ENCODE assay signal across 20 cellular contexts in the genomic region with DNA sequence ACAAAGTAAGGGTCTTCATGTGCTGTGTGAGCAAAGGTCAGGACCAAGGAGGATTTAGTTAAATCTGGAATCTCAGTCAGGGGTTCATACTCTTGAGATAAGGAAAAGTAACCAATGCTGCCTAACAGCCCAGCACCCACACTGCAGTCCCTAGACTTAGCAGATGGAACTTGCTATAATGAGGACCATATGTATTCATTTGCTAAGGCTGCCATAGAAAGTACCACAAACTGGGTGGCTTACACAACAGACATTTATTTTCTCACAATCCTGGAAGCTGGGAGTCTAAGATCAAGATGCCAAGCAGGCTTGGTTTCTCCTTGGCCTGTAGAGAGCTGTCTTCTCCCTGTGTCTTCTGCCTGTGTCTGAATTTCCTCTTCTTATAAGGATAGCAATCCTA. TPM values are rescaled to one million over a fixed set of nuclear protein-coding genes. Genes with fewer than 3 reads are reported as not detected.
"Had no signal": no experiment of that assay in that cellular context is flagged by ENCODE, and none has a peak within 500 bp of the region (broad histone marks: within the 10 kb centered on the region; RNA-seq: fewer than 3 reads in every experiment).

No MANE protein-coding gene starts in this region.

- H3K27me3 ChIP-seq: hepatocyte, ovary, uterus had no signal

- H3K4me1 ChIP-seq: uterus had no signal

- DNase-seq: activated CD4-positive, alpha-beta memory T cell treated with anti-CD3 and anti-CD28 coated beads, Interleukin-2, amount 10 ng/mL, durations not matched to agents 7 days and 5 days; activated CD4-positive, alpha-beta T cell treated with anti-CD3 and anti-CD28 coated beads for 1 hour; activated gamma-delta T cell; activated naive CD8-positive, alpha-beta T cell treated with anti-CD3 and anti-CD28 coated beads for 36 hours; activated T-cell treated with anti-CD3 and anti-CD28 coated beads, Interleukin-2, amount 50 U/mL, for 48 hours; aorta; dorsolateral prefrontal cortex; ovary; stimulated activated CD4-positive, alpha-beta T cell treated with anti-CD3 and anti-CD28 coated beads, Interleukin-4, amount 100 ng/mL, for 1 hour; stimulated activated CD8-positive, alpha-beta memory T cell treated with anti-CD3 and anti-CD28 coated beads, Interleukin-4, amount 100 ng/mL, for 48 hours; T-helper 9 cell; uterus had no signal

- H3K27ac ChIP-seq: dorsolateral prefrontal cortex, hepatocyte, ovary, thoracic aorta, uterus had no signal

- H3K9me3 ChIP-seq: ovary, uterus had no signal

- ATAC-seq: esophagus mucosa had no signal

- H3K4me3 Mint-ChIP-seq: activated CD4-positive, alpha-beta memory T cell treated with anti-CD3 and anti-CD28 coated beads, Interleukin-2, amount 10 ng/mL, durations not matched to agents 7 days and 5 days; activated naive CD8-positive, alpha-beta T cell treated with anti-CD3 and anti-CD28 coated beads for 36 hours; neural crest cell; stimulated activated naive CD8-positive, alpha-beta T cell treated with anti-CD3 and anti-CD28 coated beads, Interleukin-15, Interleukin-2, amounts not matched to agents 100 ng/mL and 50 ng/mL, for 24 hours had no signal

- H3K4me3 ChIP-seq: dorsolateral prefrontal cortex, hepatocyte, ovary, thoracic aorta, uterus had no signal

- H3K36me3 Mint-ChIP-seq: activated naive CD8-positive, alpha-beta T cell treated with anti-CD3 and anti-CD28 coated beads for 36 hours had no signal

- H3K27ac Mint-ChIP-seq: activated CD4-positive, alpha-beta memory T cell treated with anti-CD3 and anti-CD28 coated beads, Interleukin-2, amount 10 ng/mL, durations not matched to agents 7 days and 5 days; activated naive CD8-positive, alpha-beta T cell treated with anti-CD3 and anti-CD28 coated beads for 36 hours; stimulated activated naive CD8-positive, alpha-beta T cell treated with anti-CD3 and anti-CD28 coated beads, Interleukin-15, Interleukin-2, amounts not matched to agents 100 ng/mL and 50 ng/mL, for 24 hours had no signal

- H3K36me3 ChIP-seq: ovary, thoracic aorta, uterus had no signal

RNA-seq across cellular contexts. Expression of a gene that starts 20.8 kb away (rescaled TPM):
- total RNA-seq: activated naive CD8-positive, alpha-beta T cell treated with anti-CD3 and anti-CD28 coated beads for 36 hours; aorta; bronchial epithelial cell; chondrocyte; esophagus mucosa; neural crest cell; renal cortical epithelial cell; thoracic aorta had no signal
- polyA plus RNA-seq: aorta, hepatocyte had no signal

RNA-seq across cellular contexts. Expression of a gene that starts 40.0 kb away (rescaled TPM):
- total RNA-seq: activated naive CD8-positive, alpha-beta T cell treated with anti-CD3 and anti-CD28 coated beads for 36 hours; aorta; chondrocyte; thoracic aorta had no signal
- polyA plus RNA-seq: aorta had no signal

RNA-seq across cellular contexts. Expression of a gene that starts 42.9 kb away (rescaled TPM):
- total RNA-seq: activated CD4-positive, alpha-beta memory T cell treated with anti-CD3 and anti-CD28 coated beads, Interleukin-2, amount 10 ng/mL, durations not matched to agents 7 days and 5 days; activated naive CD8-positive, alpha-beta T cell treated with anti-CD3 and anti-CD28 coated beads for 36 hours; aorta; bronchial epithelial cell; chondrocyte; esophagus mucosa; neural crest cell; renal cortical epithelial cell; thoracic aorta; uterus had no signal
